2 cellular contexts compared by ENCODE assay signal in the genomic region with DNA sequence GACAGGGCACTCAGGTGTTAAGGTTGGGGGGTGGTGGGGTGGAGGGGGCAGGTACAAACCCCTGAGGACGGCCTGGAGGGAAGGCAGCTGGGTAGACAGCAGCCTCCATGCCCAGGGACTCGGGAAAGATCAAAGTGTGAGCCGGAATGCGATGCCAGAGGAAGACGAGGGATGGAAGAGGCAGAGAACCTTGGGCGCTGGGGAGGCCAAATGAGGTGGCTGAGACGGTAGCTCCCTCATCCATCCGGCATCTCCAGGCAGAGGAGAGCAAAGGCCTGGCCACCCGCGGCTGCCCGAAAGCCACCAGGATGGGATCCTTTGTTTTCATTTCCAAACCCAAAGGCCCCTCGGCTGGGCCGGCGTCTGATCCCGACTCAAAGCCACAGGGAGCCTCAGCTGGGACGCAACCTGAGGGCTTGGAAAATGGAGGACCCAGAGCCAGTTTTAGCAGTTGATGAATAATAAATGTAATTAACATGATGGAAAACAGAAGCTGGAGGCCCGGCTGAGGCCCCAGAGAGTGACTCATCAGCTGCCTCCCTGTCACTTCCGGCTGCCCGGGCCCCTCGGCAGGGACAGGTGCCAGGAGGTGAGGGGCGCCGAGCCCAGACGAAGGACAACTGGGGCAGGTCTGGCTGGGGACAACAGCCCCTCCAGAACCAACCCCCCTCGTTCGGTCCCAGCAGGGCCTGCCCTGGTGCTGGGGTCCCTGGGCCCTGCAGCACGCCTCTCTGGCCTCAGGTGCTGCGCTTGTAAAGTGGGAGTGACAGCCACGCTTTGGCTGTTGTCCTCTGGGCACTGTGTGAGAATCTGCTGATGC.
TF ChIP-seq lines count a peak whose summit lies in the region.

No MANE protein-coding gene starts in this region.

TF ChIP-seq in GM23338, 12 proteins besides CTCF, POLR2A, EP300 and RAD21 (continued from another document and continues in another):
- TF ChIP-seq, protein P1, sequence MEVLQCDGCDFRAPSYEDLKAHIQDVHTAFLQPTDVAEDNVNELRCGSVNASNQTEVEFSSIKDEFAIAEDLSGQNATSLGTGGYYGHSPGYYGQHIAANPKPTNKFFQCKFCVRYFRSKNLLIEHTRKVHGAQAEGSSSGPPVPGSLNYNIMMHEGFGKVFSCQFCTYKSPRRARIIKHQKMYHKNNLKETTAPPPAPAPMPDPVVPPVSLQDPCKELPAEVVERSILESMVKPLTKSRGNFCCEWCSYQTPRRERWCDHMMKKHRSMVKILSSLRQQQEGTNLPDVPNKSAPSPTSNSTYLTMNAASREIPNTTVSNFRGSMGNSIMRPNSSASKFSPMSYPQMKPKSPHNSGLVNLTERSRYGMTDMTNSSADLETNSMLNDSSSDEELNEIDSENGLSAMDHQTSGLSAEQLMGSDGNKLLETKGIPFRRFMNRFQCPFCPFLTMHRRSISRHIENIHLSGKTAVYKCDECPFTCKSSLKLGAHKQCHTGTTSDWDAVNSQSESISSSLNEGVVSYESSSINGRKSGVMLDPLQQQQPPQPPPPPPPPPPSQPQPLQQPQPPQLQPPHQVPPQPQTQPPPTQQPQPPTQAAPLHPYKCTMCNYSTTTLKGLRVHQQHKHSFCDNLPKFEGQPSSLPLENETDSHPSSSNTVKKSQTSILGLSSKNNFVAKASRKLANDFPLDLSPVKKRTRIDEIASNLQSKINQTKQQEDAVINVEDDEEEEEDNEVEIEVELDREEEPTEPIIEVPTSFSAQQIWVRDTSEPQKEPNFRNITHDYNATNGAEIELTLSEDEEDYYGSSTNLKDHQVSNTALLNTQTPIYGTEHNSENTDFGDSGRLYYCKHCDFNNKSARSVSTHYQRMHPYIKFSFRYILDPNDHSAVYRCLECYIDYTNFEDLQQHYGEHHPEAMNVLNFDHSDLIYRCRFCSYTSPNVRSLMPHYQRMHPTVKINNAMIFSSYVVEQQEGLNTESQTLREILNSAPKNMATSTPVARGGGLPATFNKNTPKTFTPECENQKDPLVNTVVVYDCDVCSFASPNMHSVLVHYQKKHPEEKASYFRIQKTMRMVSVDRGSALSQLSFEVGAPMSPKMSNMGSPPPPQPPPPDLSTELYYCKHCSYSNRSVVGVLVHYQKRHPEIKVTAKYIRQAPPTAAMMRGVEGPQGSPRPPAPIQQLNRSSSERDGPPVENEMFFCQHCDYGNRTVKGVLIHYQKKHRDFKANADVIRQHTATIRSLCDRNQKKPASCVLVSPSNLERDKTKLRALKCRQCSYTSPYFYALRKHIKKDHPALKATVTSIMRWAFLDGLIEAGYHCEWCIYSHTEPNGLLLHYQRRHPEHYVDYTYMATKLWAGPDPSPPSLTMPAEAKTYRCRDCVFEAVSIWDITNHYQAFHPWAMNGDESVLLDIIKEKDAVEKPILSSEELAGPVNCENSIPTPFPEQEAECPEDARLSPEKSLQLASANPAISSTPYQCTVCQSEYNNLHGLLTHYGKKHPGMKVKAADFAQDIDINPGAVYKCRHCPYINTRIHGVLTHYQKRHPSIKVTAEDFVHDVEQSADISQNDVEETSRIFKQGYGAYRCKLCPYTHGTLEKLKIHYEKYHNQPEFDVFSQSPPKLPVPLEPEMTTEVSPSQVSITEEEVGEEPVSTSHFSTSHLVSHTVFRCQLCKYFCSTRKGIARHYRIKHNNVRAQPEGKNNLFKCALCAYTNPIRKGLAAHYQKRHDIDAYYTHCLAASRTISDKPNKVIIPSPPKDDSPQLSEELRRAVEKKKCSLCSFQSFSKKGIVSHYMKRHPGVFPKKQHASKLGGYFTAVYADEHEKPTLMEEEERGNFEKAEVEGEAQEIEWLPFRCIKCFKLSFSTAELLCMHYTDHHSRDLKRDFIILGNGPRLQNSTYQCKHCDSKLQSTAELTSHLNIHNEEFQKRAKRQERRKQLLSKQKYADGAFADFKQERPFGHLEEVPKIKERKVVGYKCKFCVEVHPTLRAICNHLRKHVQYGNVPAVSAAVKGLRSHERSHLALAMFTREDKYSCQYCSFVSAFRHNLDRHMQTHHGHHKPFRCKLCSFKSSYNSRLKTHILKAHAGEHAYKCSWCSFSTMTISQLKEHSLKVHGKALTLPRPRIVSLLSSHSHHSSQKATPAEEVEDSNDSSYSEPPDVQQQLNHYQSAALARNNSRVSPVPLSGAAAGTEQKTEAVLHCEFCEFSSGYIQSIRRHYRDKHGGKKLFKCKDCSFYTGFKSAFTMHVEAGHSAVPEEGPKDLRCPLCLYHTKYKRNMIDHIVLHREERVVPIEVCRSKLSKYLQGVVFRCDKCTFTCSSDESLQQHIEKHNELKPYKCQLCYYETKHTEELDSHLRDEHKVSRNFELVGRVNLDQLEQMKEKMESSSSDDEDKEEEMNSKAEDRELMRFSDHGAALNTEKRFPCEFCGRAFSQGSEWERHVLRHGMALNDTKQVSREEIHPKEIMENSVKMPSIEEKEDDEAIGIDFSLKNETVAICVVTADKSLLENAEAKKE (CRISPR knock-in tag; IDR thresholded peaks at IDR 0.05), result no peak
- TF ChIP-seq CREB1 (CRISPR knock-in tag; IDR thresholded peaks at IDR 0.05; ENCODE audit: low read depth) (no peak), EZH2phosphoT487 (IDR thresholded peaks at IDR 0.05; ENCODE audit: unreplicated experiment) (no peak), EZH2 (IDR thresholded peaks at IDR 0.05; ENCODE audit: low read depth, unreplicated experiment) (no peak), ZNF331 (CRISPR knock-in tag; IDR thresholded peaks at IDR 0.05; ENCODE audit: low read depth) (no peak), NANOG (IDR thresholded peaks at IDR 0.05; ENCODE audit: borderline replicate concordance) (no peak)
- TF ChIP-seq, protein P2, sequence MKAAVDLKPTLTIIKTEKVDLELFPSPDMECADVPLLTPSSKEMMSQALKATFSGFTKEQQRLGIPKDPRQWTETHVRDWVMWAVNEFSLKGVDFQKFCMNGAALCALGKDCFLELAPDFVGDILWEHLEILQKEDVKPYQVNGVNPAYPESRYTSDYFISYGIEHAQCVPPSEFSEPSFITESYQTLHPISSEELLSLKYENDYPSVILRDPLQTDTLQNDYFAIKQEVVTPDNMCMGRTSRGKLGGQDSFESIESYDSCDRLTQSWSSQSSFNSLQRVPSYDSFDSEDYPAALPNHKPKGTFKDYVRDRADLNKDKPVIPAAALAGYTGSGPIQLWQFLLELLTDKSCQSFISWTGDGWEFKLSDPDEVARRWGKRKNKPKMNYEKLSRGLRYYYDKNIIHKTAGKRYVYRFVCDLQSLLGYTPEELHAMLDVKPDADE (IDR thresholded peaks at IDR 0.05), result no peak

TF ChIP-seq in SK-N-SH treated with all-trans-retinoic acid at 6 μM for 48 hours, 23 proteins besides CTCF, POLR2A, EP300 and RAD21 (continued from another document):
- TF ChIP-seq, protein P3, sequence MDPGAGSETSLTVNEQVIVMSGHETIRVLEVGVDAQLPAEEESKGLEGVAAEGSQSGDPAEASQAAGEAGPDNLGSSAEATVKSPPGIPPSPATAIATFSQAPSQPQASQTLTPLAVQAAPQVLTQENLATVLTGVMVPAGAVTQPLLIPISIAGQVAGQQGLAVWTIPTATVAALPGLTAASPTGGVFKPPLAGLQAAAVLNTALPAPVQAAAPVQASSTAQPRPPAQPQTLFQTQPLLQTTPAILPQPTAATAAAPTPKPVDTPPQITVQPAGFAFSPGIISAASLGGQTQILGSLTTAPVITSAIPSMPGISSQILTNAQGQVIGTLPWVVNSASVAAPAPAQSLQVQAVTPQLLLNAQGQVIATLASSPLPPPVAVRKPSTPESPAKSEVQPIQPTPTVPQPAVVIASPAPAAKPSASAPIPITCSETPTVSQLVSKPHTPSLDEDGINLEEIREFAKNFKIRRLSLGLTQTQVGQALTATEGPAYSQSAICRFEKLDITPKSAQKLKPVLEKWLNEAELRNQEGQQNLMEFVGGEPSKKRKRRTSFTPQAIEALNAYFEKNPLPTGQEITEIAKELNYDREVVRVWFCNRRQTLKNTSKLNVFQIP (CRISPR knock-in tag; IDR thresholded peaks at IDR 0.05; ENCODE audit: borderline replicate concordance, low read depth), result no peak
- TF ChIP-seq, protein P4, sequence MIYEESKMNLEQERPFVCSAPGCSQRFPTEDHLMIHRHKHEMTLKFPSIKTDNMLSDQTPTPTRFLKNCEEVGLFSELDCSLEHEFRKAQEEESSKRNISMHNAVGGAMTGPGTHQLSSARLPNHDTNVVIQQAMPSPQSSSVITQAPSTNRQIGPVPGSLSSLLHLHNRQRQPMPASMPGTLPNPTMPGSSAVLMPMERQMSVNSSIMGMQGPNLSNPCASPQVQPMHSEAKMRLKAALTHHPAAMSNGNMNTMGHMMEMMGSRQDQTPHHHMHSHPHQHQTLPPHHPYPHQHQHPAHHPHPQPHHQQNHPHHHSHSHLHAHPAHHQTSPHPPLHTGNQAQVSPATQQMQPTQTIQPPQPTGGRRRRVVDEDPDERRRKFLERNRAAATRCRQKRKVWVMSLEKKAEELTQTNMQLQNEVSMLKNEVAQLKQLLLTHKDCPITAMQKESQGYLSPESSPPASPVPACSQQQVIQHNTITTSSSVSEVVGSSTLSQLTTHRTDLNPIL (CRISPR knock-in tag; IDR thresholded peaks at IDR 0.05; ENCODE audit: low read depth), result no peak
- TF ChIP-seq, protein P5, sequence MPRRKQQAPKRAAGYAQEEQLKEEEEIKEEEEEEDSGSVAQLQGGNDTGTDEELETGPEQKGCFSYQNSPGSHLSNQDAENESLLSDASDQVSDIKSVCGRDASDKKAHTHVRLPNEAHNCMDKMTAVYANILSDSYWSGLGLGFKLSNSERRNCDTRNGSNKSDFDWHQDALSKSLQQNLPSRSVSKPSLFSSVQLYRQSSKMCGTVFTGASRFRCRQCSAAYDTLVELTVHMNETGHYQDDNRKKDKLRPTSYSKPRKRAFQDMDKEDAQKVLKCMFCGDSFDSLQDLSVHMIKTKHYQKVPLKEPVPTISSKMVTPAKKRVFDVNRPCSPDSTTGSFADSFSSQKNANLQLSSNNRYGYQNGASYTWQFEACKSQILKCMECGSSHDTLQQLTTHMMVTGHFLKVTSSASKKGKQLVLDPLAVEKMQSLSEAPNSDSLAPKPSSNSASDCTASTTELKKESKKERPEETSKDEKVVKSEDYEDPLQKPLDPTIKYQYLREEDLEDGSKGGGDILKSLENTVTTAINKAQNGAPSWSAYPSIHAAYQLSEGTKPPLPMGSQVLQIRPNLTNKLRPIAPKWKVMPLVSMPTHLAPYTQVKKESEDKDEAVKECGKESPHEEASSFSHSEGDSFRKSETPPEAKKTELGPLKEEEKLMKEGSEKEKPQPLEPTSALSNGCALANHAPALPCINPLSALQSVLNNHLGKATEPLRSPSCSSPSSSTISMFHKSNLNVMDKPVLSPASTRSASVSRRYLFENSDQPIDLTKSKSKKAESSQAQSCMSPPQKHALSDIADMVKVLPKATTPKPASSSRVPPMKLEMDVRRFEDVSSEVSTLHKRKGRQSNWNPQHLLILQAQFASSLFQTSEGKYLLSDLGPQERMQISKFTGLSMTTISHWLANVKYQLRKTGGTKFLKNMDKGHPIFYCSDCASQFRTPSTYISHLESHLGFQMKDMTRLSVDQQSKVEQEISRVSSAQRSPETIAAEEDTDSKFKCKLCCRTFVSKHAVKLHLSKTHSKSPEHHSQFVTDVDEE (CRISPR knock-in tag; IDR thresholded peaks at IDR 0.05), result peak; percentile 87
- TF ChIP-seq ZNF70 (CRISPR knock-in tag; IDR thresholded peaks at IDR 0.05) (0 out of 2 replicates have a peak, but pooled peaks have one; percentile 49), ZC3H10 (CRISPR knock-in tag; IDR thresholded peaks at IDR 0.05) (peak; percentile 61; the same call in 1 of the 2 replicates), ZFP3 (CRISPR knock-in tag; IDR thresholded peaks at IDR 0.05) (peak; percentile 79)
